Comparison of ENCODE assay signal across 27 cellular contexts in genomic region chr20:10129749-10130148, GRCh38.
"Had no signal": no experiment of that assay in that cellular context is flagged by ENCODE, and none has a peak within 500 bp of the region (broad histone marks: within the 10 kb centered on the region; RNA-seq: fewer than 3 reads in every experiment).

No MANE protein-coding gene starts in this region.

- H3K4me1 ChIP-seq: foreskin keratinocyte had no signal

- H3K4me1 Mint-ChIP-seq: activated CD4-positive, alpha-beta T cell treated with anti-CD3 and anti-CD28 coated beads, Interleukin-2, amount 10 ng/mL, durations not matched to agents 24 days and 14 days; activated T-helper 17 cell treated with anti-CD3 and anti-CD28 coated beads, Interleukin-2, amount 50 U/mL, for 72 hours; immature natural killer cell; naive thymus-derived CD8-positive, alpha-beta T cell had no signal

- H3K36me3 ChIP-seq: brain microvascular endothelial cell, esophagus muscularis mucosa, heart left ventricle, tibial artery had no signal

- H3K4me3 ChIP-seq: esophagus muscularis mucosa, heart left ventricle, tibial artery had no signal

- H3K36me3 Mint-ChIP-seq: mesothelial cell of epicardium had no signal

- H3K27me3 Mint-ChIP-seq: activated CD4-positive, alpha-beta T cell treated with anti-CD3 and anti-CD28 coated beads, Interleukin-2, amount 10 ng/mL, durations not matched to agents 24 days and 14 days; dendritic cell treated with granulocyte-macrophage colony-stimulating factor and Interleukin-4, amounts not matched to agents 40 ng/mL and 50 ng/mL, for 4 days; stimulated activated naive CD8-positive, alpha-beta T cell treated with anti-CD3 and anti-CD28 coated beads, Interleukin-15, Interleukin-2, amounts not matched to agents 100 ng/mL and 50 ng/mL, for 24 hours had no signal

- H3K27ac ChIP-seq: brain microvascular endothelial cell, esophagus muscularis mucosa, foreskin keratinocyte, heart left ventricle, tibial artery had no signal

- H3K27me3 ChIP-seq: brain microvascular endothelial cell, esophagus muscularis mucosa, heart left ventricle, tibial artery had no signal

- H3K27ac Mint-ChIP-seq: activated CD4-positive, alpha-beta memory T cell treated with anti-CD3 and anti-CD28 coated beads for 36 hours; activated CD4-positive, alpha-beta T cell treated with anti-CD3 and anti-CD28 coated beads, Interleukin-2, amount 10 ng/mL, durations not matched to agents 24 days and 14 days; activated T-helper 17 cell treated with anti-CD3 and anti-CD28 coated beads, Interleukin-2, amount 50 U/mL, for 72 hours; dendritic cell treated with granulocyte-macrophage colony-stimulating factor and Interleukin-4, amounts not matched to agents 40 ng/mL and 50 ng/mL, for 4 days; immature natural killer cell; mesothelial cell of epicardium; stimulated activated naive CD8-positive, alpha-beta T cell treated with anti-CD3 and anti-CD28 coated beads, Interleukin-15, Interleukin-2, amounts not matched to agents 100 ng/mL and 50 ng/mL, for 24 hours had no signal

- FAIRE-seq: astrocyte, kidney had no signal

- ATAC-seq: activated T-cell treated with anti-CD3 and anti-CD28 coated beads, Interleukin-2, amount 50 U/mL, for 4 hours; activated T-helper 17 cell treated with anti-CD3 and anti-CD28 coated beads, Interleukin-2, amount 50 U/mL, for 72 hours; foreskin keratinocyte; heart left ventricle; left colon; naive thymus-derived CD8-positive, alpha-beta T cell; right cardiac atrium had no signal

- H3K4me3 Mint-ChIP-seq: activated CD4-positive, alpha-beta memory T cell treated with anti-CD3 and anti-CD28 coated beads for 36 hours; activated CD4-positive, alpha-beta T cell treated with anti-CD3 and anti-CD28 coated beads, Interleukin-2, amount 10 ng/mL, durations not matched to agents 24 days and 14 days; activated T-cell treated with anti-CD3 and anti-CD28 coated beads, Interleukin-2, amount 50 U/mL, for 4 hours; activated T-helper 17 cell treated with anti-CD3 and anti-CD28 coated beads, Interleukin-2, amount 50 U/mL, for 72 hours; dendritic cell treated with granulocyte-macrophage colony-stimulating factor and Interleukin-4, amounts not matched to agents 40 ng/mL and 50 ng/mL, for 4 days; immature natural killer cell; mesothelial cell of epicardium; naive thymus-derived CD8-positive, alpha-beta T cell; neural crest cell; stimulated activated naive CD8-positive, alpha-beta T cell treated with anti-CD3 and anti-CD28 coated beads, Interleukin-15, Interleukin-2, amounts not matched to agents 100 ng/mL and 50 ng/mL, for 24 hours had no signal

- DNase-seq: activated CD4-positive, alpha-beta memory T cell treated with anti-CD3 and anti-CD28 coated beads for 36 hours; activated CD4-positive, alpha-beta T cell treated with anti-CD3 and anti-CD28 coated beads, Interleukin-2, amount 10 ng/mL, durations not matched to agents 24 days and 14 days; activated CD4-positive, CD25-positive, alpha-beta regulatory T cell treated with anti-CD3 and anti-CD28 coated beads, Interleukin-2, amount 50 U/mL, for 72 hours; activated CD8-positive, alpha-beta memory T cell treated with anti-CD3 and anti-CD28 coated beads, Interleukin-2, amount 50 U/mL, for 48 hours; activated gamma-delta T cell treated with Interleukin-2 at 50 U/mL for 16 hours; activated naive CD4-positive, alpha-beta T cell treated with anti-CD3 and anti-CD28 coated beads, Interleukin-2, amount 50 U/mL, for 16 hours; activated T-cell treated with anti-CD3 and anti-CD28 coated beads, Interleukin-2, amount 50 U/mL, for 4 hours; amniotic stem cell; brain microvascular endothelial cell; effector CD4-positive, alpha-beta T cell; foreskin keratinocyte; heart left ventricle; immature natural killer cell; kidney; left colon; naive thymus-derived CD8-positive, alpha-beta T cell; right cardiac atrium; stimulated activated CD4-positive, alpha-beta T cell treated with anti-CD3 and anti-CD28 coated beads, Interleukin-4, amount 100 ng/mL, for 1 hour; T-helper 2 cell; tibial artery had no signal
